In genomic region chr11:125464266-125464662, GRCh38 we compare ENCODE assay signal across 14 cellular contexts. TPM values are rescaled to one million over a fixed set of nuclear protein-coding genes. Genes with fewer than 3 reads are reported as not detected.
DNase-seq lines count a peak whose midpoint lies in the region; FAIRE-seq and TF ChIP-seq lines count a peak whose summit lies in the region.
"Had no signal": no experiment of that assay in that cellular context is flagged by ENCODE, and none has a peak within 500 bp of the region (broad histone marks: within the 10 kb centered on the region; RNA-seq: fewer than 3 reads in every experiment).

No MANE protein-coding gene starts in this region.

- H3K27me3 Mint-ChIP-seq in mesothelial cell of epicardium (ENCODE audit: low read depth): no peaks in the 10 kb centered on the region
- H3K27me3 Mint-ChIP-seq: natural killer cell treated with Interleukin-12 subunit alpha and Interleukin-12 subunit beta and Interleukin-15 and Interleukin-18, amount 100 ng/mL, for 72 hours had no signal

- POLR2A ChIA-PET in RWPE1 (lab: Yijun Ruan, JAX; ENCODE audit: low non-redundant PET): no interaction called here

- no peaks in the 10 kb centered on the region for H3K9me3 ChIP-seq in GM23248 (ENCODE audit: low read depth)
- H3K9me3 ChIP-seq: BLaER1 treated with 17β-estradiol and CSF1 and Interleukin-3, amounts not matched to agents 10 nM and 100 nM; lower lobe of right lung had no signal

- H3K27ac ChIP-seq in GM23248: no peak overlapping the region
- H3K27ac ChIP-seq in RWPE1: no peak overlapping the region
- peak overlapping the region; percentile 1 to 100 (median 83) for H3K27ac ChIP-seq in dorsolateral prefrontal cortex
- H3K27ac ChIP-seq: BLaER1 treated with 17β-estradiol and CSF1 and Interleukin-3, amounts not matched to agents 10 nM and 100 nM; lower lobe of right lung had no signal

- no peaks in the 10 kb centered on the region for H3K27me3 ChIP-seq in GM23248 (replicated peaks; ENCODE audit: insufficient read depth)
- H3K27me3 ChIP-seq in dorsolateral prefrontal cortex: no peaks in the 10 kb centered on the region
- H3K27me3 ChIP-seq: BLaER1 treated with 17β-estradiol and CSF1 and Interleukin-3, amounts not matched to agents 10 nM and 100 nM had no signal

- H3K9ac ChIP-seq in GM23248: no peak overlapping the region
- H3K9ac ChIP-seq: BLaER1 treated with 17β-estradiol and CSF1 and Interleukin-3, amounts not matched to agents 10 nM and 100 nM had no signal

- H3K4me3 Mint-ChIP-seq in mesothelial cell of epicardium: no peak overlapping the region
- H3K4me3 Mint-ChIP-seq: natural killer cell treated with Interleukin-12 subunit alpha and Interleukin-12 subunit beta and Interleukin-15 and Interleukin-18, amount 100 ng/mL, for 72 hours; stimulated activated naive CD8-positive, alpha-beta T cell treated with anti-CD3 and anti-CD28 coated beads, Interleukin-15, amount 100 ng/mL, for 72 hours; T-cell had no signal

- H3K36me3 ChIP-seq in GM23248 (ENCODE audit: low read depth): no peaks in the 10 kb centered on the region
- H3K36me3 ChIP-seq: lower lobe of right lung had no signal

- no peaks in the 10 kb centered on the region for H4K20me1 ChIP-seq in GM23248 (ENCODE audit: insufficient read depth)
- H4K20me1 ChIP-seq: BLaER1 treated with 17β-estradiol and CSF1 and Interleukin-3, amounts not matched to agents 10 nM and 100 nM had no signal

- CTCF ChIA-PET in RWPE1 (lab: Yijun Ruan, JAX): interaction anchor here (0.6 kb wide), 1 partner anchor 9 kb away, joined by 5 read pairs; no protein-coding TSS in a partner anchor

- DNase-seq in GM23248 (peak; percentile 43), RWPE1 (ENCODE audit: low spot score) (peak; percentile 53), dorsolateral prefrontal cortex (peak in 1 of 10 donors; percentile 76), skeletal muscle cell (ENCODE audit: low read depth) (peak; percentile 11), HTR-8/SVneo (ENCODE audit: insufficient read length, low spot score) (no peak), mesothelial cell of epicardium (ENCODE audit: low spot score in 2 of 2, unreplicated experiment in 2 of 2) (no peak), DMS53 (lab: John Stamatoyannopoulos, UW) (no peak)
- DNase-seq: amygdala; DMS153; lower lobe of right lung; stimulated activated naive CD8-positive, alpha-beta T cell treated with anti-CD3 and anti-CD28 coated beads, Interleukin-15, amount 100 ng/mL, for 72 hours; T-cell had no signal

- TF ChIP-seq CTCF in RWPE1 (conservative IDR thresholded peaks at IDR 0.05; ENCODE audit: low read depth) (no peak), dorsolateral prefrontal cortex (IDR thresholded peaks at IDR 0.05 in 54 of 56, conservative IDR thresholded peaks at IDR 0.05 in 2 of 56; ENCODE audit: low read depth in 1 of 56, partially characterized antibody in 56 of 56) (no peak), mesothelial cell of epicardium (IDR thresholded peaks at IDR 0.05; ENCODE audit: unreplicated experiment) (no peak)

- FAIRE-seq in HTR-8/SVneo (lab: Jason Lieb, UNC): no peak

- no peaks in the 10 kb centered on the region for H3K9me3 Mint-ChIP-seq in mesothelial cell of epicardium
- H3K9me3 Mint-ChIP-seq: natural killer cell treated with Interleukin-12 subunit alpha and Interleukin-12 subunit beta and Interleukin-15 and Interleukin-18, amount 100 ng/mL, for 72 hours; stimulated activated naive CD8-positive, alpha-beta T cell treated with anti-CD3 and anti-CD28 coated beads, Interleukin-15, amount 100 ng/mL, for 72 hours; T-cell had no signal

- H3K9me2 ChIP-seq in GM23248 (ENCODE audit: insufficient read depth): no peaks in the 10 kb centered on the region

- peaks cover 9% of the 10 kb centered on the region; the same call in 1 of the 2 replicates for H3K4me1 ChIP-seq in GM23248 (ENCODE audit: insufficient read depth)
- H3K4me1 ChIP-seq: lower lobe of right lung had no signal

- H3K4me2 ChIP-seq in GM23248 (ENCODE audit: unreplicated experiment): no peak overlapping the region

- H3F3A ChIP-seq in GM23248 (ENCODE audit: insufficient read depth): no peaks in the 10 kb centered on the region

- intact Hi-C loops in dorsolateral prefrontal cortex (cut with DNase I): no loop called here

- no peaks in the 10 kb centered on the region for H3K36me3 Mint-ChIP-seq in mesothelial cell of epicardium
- H3K36me3 Mint-ChIP-seq: T-cell had no signal

- H3K79me2 ChIP-seq in GM23248 (ENCODE audit: insufficient read depth): no peaks in the 10 kb centered on the region

- H3K4me1 Mint-ChIP-seq in mesothelial cell of epicardium: no peaks in the 10 kb centered on the region
- H3K4me1 Mint-ChIP-seq: stimulated activated naive CD8-positive, alpha-beta T cell treated with anti-CD3 and anti-CD28 coated beads, Interleukin-15, amount 100 ng/mL, for 72 hours; T-cell had no signal

- no peak overlapping the region for H2AFZ ChIP-seq in GM23248

- in situ Hi-C loops in GM23248 (cut with MboI): no loop called here

- H3K4me3 ChIP-seq in GM23248 (no peak overlapping the region), dorsolateral prefrontal cortex (peak overlapping the region in 3 of 59 donors; percentile 2 to 14 (median 12)), skeletal muscle cell (ENCODE audit: low read depth, low read length) (no peak overlapping the region)
- H3K4me3 ChIP-seq: BLaER1 treated with 17β-estradiol and CSF1 and Interleukin-3, amounts not matched to agents 10 nM and 100 nM; lower lobe of right lung had no signal

- H3K27ac Mint-ChIP-seq in mesothelial cell of epicardium: no peak overlapping the region
- H3K27ac Mint-ChIP-seq: natural killer cell treated with Interleukin-12 subunit alpha and Interleukin-12 subunit beta and Interleukin-15 and Interleukin-18, amount 100 ng/mL, for 72 hours; stimulated activated naive CD8-positive, alpha-beta T cell treated with anti-CD3 and anti-CD28 coated beads, Interleukin-15, amount 100 ng/mL, for 72 hours; T-cell had no signal

- WGBS in GM23248 (ENCODE audit: low coverage in 1 of 2, low lambda C conversion rate in 2 of 2, missing lambda C conversion rate in 2 of 2), 2 experiments: 70 to 74% methylated on average over 4 of the region's 4 CpGs

RNA-seq across cellular contexts. Expression of gene FEZ1, which starts 31.8 kb away (rescaled TPM):
- total RNA-seq in GM23248 (2014; rRNA removed; shearing (Covaris generic)): 35.9 and 53.9 TPM in 2 replicates
- 58.8 and 64.1 TPM in 2 replicates for polyA plus RNA-seq in GM23248 (2016; fragmentation: Nextera tagmentation; extraction: Ambion mirVana)
- total RNA-seq in dorsolateral prefrontal cortex (100 to 1,000 TPM; 271 to 977 (median 455) TPM), mesothelial cell of epicardium (12.0 to 14.0 TPM (median 12.8 TPM) in 3 replicates)

Comparison
In these comparisons a context has a peak if more than half of its experiments do, and no peak if none do; other contexts are left out.
1. DNase-seq: peak in GM23248 (single experiment), RWPE1 (single experiment) and skeletal muscle cell (single experiment); none in HTR-8/SVneo (single experiment), mesothelial cell of epicardium (0 of 2) and DMS53 (single experiment).
2. H3K27ac ChIP-seq: peak in dorsolateral prefrontal cortex (59 of 59); none in GM23248 (single experiment) and RWPE1 (single experiment).